Comparison of ENCODE assay signal across 1 cellular context in genomic region chr4:169163495-169163894, GRCh38.
TF ChIP-seq lines count a peak whose summit lies in the region.

No MANE protein-coding gene starts in this region.

TF ChIP-seq in HEK293, 187 proteins besides CTCF, POLR2A, EP300 and RAD21 (continued from another document):
- peak; percentile 57 for TF ChIP-seq PRDM4 (tag by site-specific recombination; IDR thresholded peaks at IDR 0.05)
- TF ChIP-seq ZNF26 (tag by site-specific recombination; IDR thresholded peaks at IDR 0.05): no peak
- TF ChIP-seq ZNF157 (tag by site-specific recombination; IDR thresholded peaks at IDR 0.05): no peak
- TF ChIP-seq PRDM6 (tag by site-specific recombination; IDR thresholded peaks at IDR 0.05): peak; percentile 51; the same call in 1 of the 2 replicates
- no peak for TF ChIP-seq ZNF155 (tag by site-specific recombination; IDR thresholded peaks at IDR 0.05)
- TF ChIP-seq FEZF1 (tag by site-specific recombination; IDR thresholded peaks at IDR 0.05): peak; percentile 72
- TF ChIP-seq ZNF140 (tag by site-specific recombination; IDR thresholded peaks at IDR 0.05): no peak
- 0 out of 2 replicates have a peak, but pooled peaks have one; percentile 35 for TF ChIP-seq HIC1 (tag by site-specific recombination; IDR thresholded peaks at IDR 0.05)
- TF ChIP-seq HOXC10 (CRISPR knock-in tag; IDR thresholded peaks at IDR 0.05): no peak
TF ChIP-seq in HEK293: peak in this region for 12.
